In genomic region chr6:110325197-110325596, GRCh38 we compare ENCODE assay signal across 10 cellular contexts. TPM values are rescaled to one million over a fixed set of nuclear protein-coding genes. Genes with fewer than 3 reads are reported as not detected.
DNase-seq lines count a peak whose midpoint lies in the region; TF ChIP-seq lines count a peak whose summit lies in the region.
"Had no signal": no experiment of that assay in that cellular context is flagged by ENCODE, and none has a peak within 500 bp of the region (broad histone marks: within the 10 kb centered on the region; RNA-seq: fewer than 3 reads in every experiment).

No MANE protein-coding gene starts in this region.

- H3K27ac Mint-ChIP-seq in progenitor cell of endocrine pancreas (peak overlapping the region; percentile 39), immature natural killer cell (no peak overlapping the region)

- TF ChIP-seq CTCF in progenitor cell of endocrine pancreas (IDR thresholded peaks at IDR 0.05; ENCODE audit: unreplicated experiment), result no peak

- H3K36me3 Mint-ChIP-seq in progenitor cell of endocrine pancreas (ENCODE audit: insufficient read depth), result peaks cover 2% of the 10 kb centered on the region
- no peaks in the 10 kb centered on the region for H3K36me3 Mint-ChIP-seq in immature natural killer cell

- peaks cover 69% of the 10 kb centered on the region for H3K4me1 Mint-ChIP-seq in progenitor cell of endocrine pancreas (ENCODE audit: low read depth)
- no peaks in the 10 kb centered on the region for H3K4me1 Mint-ChIP-seq in immature natural killer cell

- no peak overlapping the region for H3K4me3 Mint-ChIP-seq in progenitor cell of endocrine pancreas (ENCODE audit: low read depth)
- no peak overlapping the region for H3K4me3 Mint-ChIP-seq in immature natural killer cell

- DNase-seq in DMS153 treated with DMSO at 0.1 percent for 48 hours (lab: John Stamatoyannopoulos, UW; ENCODE audit: unreplicated experiment), result peak; percentile 78
- peak; percentile 91 for DNase-seq in NCI-H2171 treated with DMSO at 0.1 percent for 48 hours (lab: John Stamatoyannopoulos, UW)
- DNase-seq in epithelial cell of prostate (ENCODE audit: low read depth, low spot score), result peak; percentile 12
- no peak for DNase-seq in progenitor cell of endocrine pancreas (ENCODE audit: low spot score, unreplicated experiment)
- no peak for DNase-seq in immature natural killer cell
- no peak for DNase-seq in activated CD4-positive, CD25-positive, alpha-beta regulatory T cell (lab: John Stamatoyannopoulos, UW)
- DNase-seq in activated CD8-positive, alpha-beta memory T cell treated with anti-CD3 and anti-CD28 coated beads, Interleukin-2, amount 50 U/mL, for 4 hours, result no peak
- no peak for DNase-seq in HEK293T (ENCODE audit: extremely low spot score)
- DNase-seq: NCI-H2227 treated with DMSO at 0.1 percent for 48 hours; stimulated activated naive CD4-positive, alpha-beta T cell had no signal

- H3K27me3 Mint-ChIP-seq in progenitor cell of endocrine pancreas (peaks cover 4% of the 10 kb centered on the region), immature natural killer cell (ENCODE audit: low read depth in 3 of 3) (peaks cover 2 to 4% (median 2%) of the 10 kb centered on the region in 3 donors)

- POLR2A ChIA-PET in HEK293T (lab: Yijun Ruan, JAX), result no interaction called here

- CTCF ChIA-PET in HEK293T (lab: Yijun Ruan, JAX), result interaction anchor here (0.5 to 0.6 kb wide), 2 partner anchors 16 to 286 kb away, joined by 3 to 4 read pairs; no protein-coding TSS in a partner anchor

- no peak overlapping the region for H3K27ac ChIP-seq in epithelial cell of prostate

- H3K9me3 Mint-ChIP-seq in progenitor cell of endocrine pancreas (ENCODE audit: low read depth) (no peaks in the 10 kb centered on the region), immature natural killer cell (no peaks in the 10 kb centered on the region)

TF ChIP-seq in HEK293T, 16 proteins besides CTCF, POLR2A, EP300 and RAD21:
- no peak for TF ChIP-seq PKNOX1 (IDR thresholded peaks at IDR 0.05)
- TF ChIP-seq ZNF384 (IDR thresholded peaks at IDR 0.05), result no peak

RNA-seq across cellular contexts. Expression of gene METTL24, which starts 33.0 kb away (rescaled TPM):
- 10.0 and 14.8 TPM in 2 replicates for total RNA-seq in progenitor cell of endocrine pancreas
- polyA plus RNA-seq in immature natural killer cell, result 1 to 10 TPM in 1 of 3 donors, under 1 TPM in 1, not detected in 1; 0.81 to 2.8 TPM

Comparison
In these comparisons a context has a peak if more than half of its experiments do, and no peak if none do; other contexts are left out.
1. DNase-seq: peak in DMS153 treated with DMSO at 0.1 percent for 48 hours (single experiment), NCI-H2171 treated with DMSO at 0.1 percent for 48 hours (single experiment) and epithelial cell of prostate (single experiment); none in progenitor cell of endocrine pancreas (single experiment), immature natural killer cell (0 of 3), activated CD4-positive, CD25-positive, alpha-beta regulatory T cell (0 of 4), activated CD8-positive, alpha-beta memory T cell treated with anti-CD3 and anti-CD28 coated beads, Interleukin-2, amount 50 U/mL, for 4 hours (single experiment) and HEK293T (single experiment).